In genomic region chr11:85627998-85628770, GRCh38 we compare ENCODE assay signal across 8 cellular contexts. TPM values are rescaled to one million over a fixed set of nuclear protein-coding genes. Genes with fewer than 3 reads are reported as not detected.
DNase-seq lines count a peak whose midpoint lies in the region; ATAC-seq and TF ChIP-seq lines count a peak whose summit lies in the region.

Gene TMEM126B, plus strand, starts transcription at chr11:85628593. Its CDS starts 15 bp downstream, at chr11:85628608.

- H3K4me1 Mint-ChIP-seq in IgD-negative memory B cell: peaks cover 19 to 23% (median 20%) of the 10 kb centered on the region in 3 donors

- H3K36me3 Mint-ChIP-seq in IgD-negative memory B cell: peaks cover 2% of the 10 kb centered on the region

- no peaks in the 10 kb centered on the region for H3K27me3 Mint-ChIP-seq in IgD-negative memory B cell

- peak within 1 kb of the TSS; percentile 99 for H3K4me3 ChIP-seq in epithelial cell of esophagus (ENCODE audit: low read length)

- H3K27ac Mint-ChIP-seq in IgD-negative memory B cell: peak within 1 kb of the TSS; percentile 82 to 97 (median 93)

- peak within 1 kb of the TSS; percentile 95 to 99 (median 96) for H3K4me3 Mint-ChIP-seq in IgD-negative memory B cell

- no peak for TF ChIP-seq CTCF in epithelial cell of esophagus (IDR thresholded peaks at IDR 0.05; ENCODE audit: insufficient read depth, low read depth, low read length, missing control alignments)

- peak; percentile 99 for ATAC-seq in GM21529 (IDR thresholded peaks at IDR 0.05; ENCODE audit: unreplicated experiment)

- DNase-seq in DMS 273 treated with DMSO at 0.1 percent for 48 hours (lab: John Stamatoyannopoulos, UW) (peak; percentile 93), OCI-M2 (lab: John Stamatoyannopoulos, UW; ENCODE audit: unreplicated experiment) (peak; percentile 66), activated T-cell treated with anti-CD3 and anti-CD28 coated beads for 4 hours (peak; percentile 94), epithelial cell of esophagus (ENCODE audit: low read depth) (peak; percentile 98), mucosa of gallbladder (ENCODE audit: low spot score) (peak; percentile 99)
- peak; percentile 88 to 95 for DNase-seq in stimulated activated CD8-positive, alpha-beta memory T cell treated with anti-CD3 and anti-CD28 coated beads, Interleukin-4, amount 100 ng/mL, for 4 hours (ENCODE audit: low read depth in 2 of 2, low spot score in 1 of 2)

- H3K9me3 Mint-ChIP-seq in IgD-negative memory B cell: no peaks in the 10 kb centered on the region

RNA-seq across cellular contexts. Expression of gene TMEM126B, which starts in this region (rescaled TPM):
- polyA plus RNA-seq in IgD-negative memory B cell: 34.4 TPM
- total RNA-seq in mucosa of gallbladder: 35.5 TPM

Comparison
In these comparisons a context has a peak if more than half of its experiments do, and no peak if none do; other contexts are left out.
1. Peak in every context shown above with its lines: DNase-seq, ATAC-seq and H3K4me3 ChIP-seq.